8 cellular contexts compared by ENCODE assay signal in genomic region chr11:67993821-67994220, GRCh38. TPM values are rescaled to one million over a fixed set of nuclear protein-coding genes. Genes with fewer than 3 reads are reported as not detected.
A peak's percentile ranks its signal among the peaks of the same experiment; 100 is the strongest.
DNase-seq lines count a peak whose midpoint lies in the region; ATAC-seq, FAIRE-seq and TF ChIP-seq lines count a peak whose summit lies in the region.
"Not testable (repeated sequence)": the region's sequence is repeated elsewhere in the genome, so short reads cannot be mapped to it uniquely, and the experiment has no call there.

No MANE protein-coding gene starts in this region.

- not testable (repeated sequence) for H2AFZ ChIP-seq in astrocyte (ENCODE audit: low read depth, low read length)

- H3K36me3 ChIP-seq in HEK293 (ENCODE audit: control insufficient read depth in 2 of 2, insufficient read depth in 1 of 2, low read length in 2 of 2); astrocyte (ENCODE audit: insufficient read depth, low read length): not testable (repeated sequence)

- not testable (repeated sequence) for H3K9me3 Mint-ChIP-seq in CD4-positive, alpha-beta T cell; astrocyte (ENCODE audit: unreplicated experiment); natural killer cell

- H3K4me3 ChIP-seq in HEK293 (ENCODE audit: low read depth, low read length); astrocyte (ENCODE audit: insufficient read depth, low read depth, low read length); fibroblast of villous mesenchyme (ENCODE audit: low read depth, low read length): not testable (repeated sequence)

- not testable (repeated sequence) for H3K27ac ChIP-seq in CD4-positive, alpha-beta T cell (ENCODE audit: low read depth, low read length); HEK293 (ENCODE audit: extremely low read depth, low read depth, low read length); astrocyte (ENCODE audit: low read depth, low read length)

- not testable (repeated sequence) for H3K4me2 ChIP-seq in astrocyte (ENCODE audit: low read length)

- H3K9ac ChIP-seq in astrocyte (ENCODE audit: low read length): not testable (repeated sequence)

- not testable (repeated sequence) for FAIRE-seq in astrocyte (lab: Jason Lieb, UNC)

- H3K9me3 ChIP-seq in CD4-positive, alpha-beta T cell (ENCODE audit: control insufficient read depth, low read length); HEK293 (ENCODE audit: control insufficient read depth, insufficient read depth, low read depth, low read length); astrocyte (ENCODE audit: insufficient read depth, low read depth, low read length): not testable (repeated sequence)

- H4K20me1 ChIP-seq in astrocyte (ENCODE audit: insufficient read depth, low read length): not testable (repeated sequence)

- H3K79me2 ChIP-seq in astrocyte (ENCODE audit: insufficient read depth, low read length): not testable (repeated sequence)

- intact Hi-C loops in CD4-positive, alpha-beta T cell (cut with DNase I, micrococcal nuclease); natural killer cell (cut with micrococcal nuclease): not testable (repeated sequence)

- peaks cover 18% of the 10 kb centered on the region for H3K4me1 Mint-ChIP-seq in CD4-positive, alpha-beta T cell (ENCODE audit: low read depth)
- not testable (repeated sequence) for H3K4me1 Mint-ChIP-seq in astrocyte (ENCODE audit: low read depth, unreplicated experiment)
- peaks cover 23 to 31% of the 10 kb centered on the region in 2 donors for H3K4me1 Mint-ChIP-seq in natural killer cell

- H3K27ac Mint-ChIP-seq in CD4-positive, alpha-beta T cell; natural killer cell: not testable (repeated sequence)
- peak overlapping the region; percentile 12 for H3K27ac Mint-ChIP-seq in astrocyte (ENCODE audit: unreplicated experiment)

- H3K4me1 ChIP-seq in HEK293 (ENCODE audit: control insufficient read depth, insufficient read depth, low read length); astrocyte (ENCODE audit: insufficient read depth, low read length): not testable (repeated sequence)

- H3K27me3 Mint-ChIP-seq in CD4-positive, alpha-beta T cell; natural killer cell (ENCODE audit: low read depth in 2 of 2): not testable (repeated sequence)
- H3K27me3 Mint-ChIP-seq in astrocyte (ENCODE audit: low read depth, unreplicated experiment): peaks cover 22% of the 10 kb centered on the region

- CTCF ChIA-PET in CD4-positive, alpha-beta T cell (lab: Charles Lee): interaction anchor here (0.9 to 1.1 kb wide), 4 partner anchors 8 to 47 kb away, joined by 3 to 4 read pairs (median 4); partner anchors contain the start of gene NDUFS8
- CTCF ChIA-PET in HEK293 (lab: Yijun Ruan, JAX): interaction anchor here (0.7 to 1.3 kb wide), 6 partner anchors 11 to 379 kb away, joined by 3 to 5 read pairs (median 4); partner anchors contain the start of gene ALDH3B1

- ATAC-seq in CD4-positive, alpha-beta T cell (ENCODE audit: poor library complexity); natural killer cell: not testable (repeated sequence)

- not testable (repeated sequence) for H3K27me3 ChIP-seq in CD4-positive, alpha-beta T cell (ENCODE audit: control insufficient read depth, insufficient read depth, low read length); astrocyte (ENCODE audit: insufficient read depth, low read length)

- DNase-seq in CD4-positive, alpha-beta T cell: peak; percentile 16 to 53 (median 39)
- DNase-seq in NCI-H82 (lab: John Stamatoyannopoulos, UW): peak; percentile 57
- DNase-seq in activated CD4-positive, alpha-beta T cell treated with anti-CD3 and anti-CD28 coated beads for 48 hours: peak; percentile 54
- DNase-seq in astrocyte (ENCODE audit: low read depth); fibroblast of villous mesenchyme (ENCODE audit: low read depth); natural killer cell: not testable (repeated sequence)
- DNase-seq in stimulated activated naive CD4-positive, alpha-beta T cell (lab: John Stamatoyannopoulos, UW): peak; percentile 7 to 51 (median 16)

- POLR2A ChIA-PET in CD4-positive, alpha-beta T cell (lab: Charles Lee): interaction anchor here (1.1 kb wide), 1 partner anchor 9 kb away, joined by 3 read pairs; no protein-coding TSS in a partner anchor
- POLR2A ChIA-PET in HEK293 (lab: Yijun Ruan, JAX): not testable (repeated sequence)

- not testable (repeated sequence) for H3K36me3 Mint-ChIP-seq in CD4-positive, alpha-beta T cell (ENCODE audit: low read depth); natural killer cell
- peaks cover 19% of the 10 kb centered on the region for H3K36me3 Mint-ChIP-seq in astrocyte (ENCODE audit: low read depth, unreplicated experiment)

- peak; percentile 61 for TF ChIP-seq CTCF in CD4-positive, alpha-beta T cell (IDR thresholded peaks at IDR 0.05)
- TF ChIP-seq CTCF in HEK293 (tag by site-specific recombination; IDR thresholded peaks at IDR 0.05): peak; percentile 30; the same call in 1 of the 2 replicates
- TF ChIP-seq CTCF in astrocyte (IDR thresholded peaks at IDR 0.05; ENCODE audit: insufficient read depth, low read depth, low read length): not testable (repeated sequence)
- peak; percentile 40 for TF ChIP-seq CTCF in fibroblast of villous mesenchyme (IDR thresholded peaks at IDR 0.05; ENCODE audit: insufficient read depth, low read depth, low read length)
- TF ChIP-seq CTCF in natural killer cell (IDR thresholded peaks at IDR 0.05): peak; percentile 43

- not testable (repeated sequence) for H3K4me3 Mint-ChIP-seq in CD4-positive, alpha-beta T cell; astrocyte (ENCODE audit: unreplicated experiment); natural killer cell

TF ChIP-seq in HEK293, 187 proteins besides CTCF, POLR2A, EP300 and RAD21:
- TF ChIP-seq ZNF654 (tag by site-specific recombination; IDR thresholded peaks at IDR 0.05; ENCODE audit: low read depth) (peak; percentile 44), ZNF600 (tag by site-specific recombination; IDR thresholded peaks at IDR 0.05) (0 out of 2 replicates have a peak, but pooled peaks have one; percentile 23)

RNA-seq across cellular contexts. Expression of gene UNC93B1, which starts 10.1 kb away (rescaled TPM):
- total RNA-seq in CD4-positive, alpha-beta T cell: 10 to 100 TPM; 21.3 to 22.0 TPM
- total RNA-seq in astrocyte: 37.3 and 39.6 TPM in 2 replicates
- 14.7 and 17.7 TPM in 2 replicates for total RNA-seq in fibroblast of villous mesenchyme
- 10 to 100 TPM; 26.6 to 44.3 (median 39.7) TPM for total RNA-seq in natural killer cell

RNA-seq across cellular contexts. Expression of gene ALDH3B1, which starts 16.3 kb away (rescaled TPM):
- under 1 TPM; 0.34 to 0.44 TPM for total RNA-seq in CD4-positive, alpha-beta T cell
- total RNA-seq in astrocyte (1.1 and 1.3 TPM in 2 replicates), fibroblast of villous mesenchyme (20.7 and 27.1 TPM in 2 replicates), natural killer cell (1 to 10 TPM; 2.4 to 9.0 (median 4.0) TPM)

RNA-seq across cellular contexts. Expression of gene NDUFS8, which starts 36.7 kb away (rescaled TPM):
- 10 to 100 TPM; 70.5 to 72.5 TPM for total RNA-seq in CD4-positive, alpha-beta T cell
- 159 and 170 TPM in 2 replicates for total RNA-seq in astrocyte
- 85.9 and 128 TPM in 2 replicates for total RNA-seq in fibroblast of villous mesenchyme
- 10 to 100 TPM; 84.5 to 95.2 (median 90.7) TPM for total RNA-seq in natural killer cell

RNA-seq across cellular contexts. Expression of gene TCIRG1, which starts 45.0 kb away (rescaled TPM):
- total RNA-seq in CD4-positive, alpha-beta T cell: 100 to 1,000 TPM; 202 to 207 TPM
- total RNA-seq in astrocyte (55.1 and 56.5 TPM in 2 replicates), fibroblast of villous mesenchyme (134 and 152 TPM in 2 replicates), natural killer cell (100 to 1,000 TPM; 438 to 480 (median 465) TPM)
